In the genomic region with DNA sequence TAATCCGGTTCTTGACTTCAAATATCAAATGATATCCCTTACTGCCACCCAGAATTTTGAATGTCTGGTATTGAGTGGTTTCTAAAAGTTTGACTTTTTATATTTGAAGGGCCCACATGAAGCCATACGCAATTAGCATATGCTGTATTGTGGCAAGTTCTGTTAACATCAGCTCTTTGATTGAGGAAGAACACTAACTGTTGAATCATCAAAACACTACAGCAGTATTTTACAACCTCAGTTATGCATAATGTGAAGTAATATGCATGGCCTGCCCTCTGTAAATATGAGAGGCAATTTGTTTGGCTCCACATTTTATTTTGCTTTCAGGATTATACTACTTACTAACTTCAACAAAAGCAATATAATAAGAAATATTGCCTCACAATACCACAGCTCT, we compare ENCODE assay signal across 20 cellular contexts.
DNase-seq lines count a peak whose midpoint lies in the region; ATAC-seq, FAIRE-seq and TF ChIP-seq lines count a peak whose summit lies in the region.
"Had no signal": no experiment of that assay in that cellular context is flagged by ENCODE, and none has a peak within 500 bp of the region (broad histone marks: within the 10 kb centered on the region; RNA-seq: fewer than 3 reads in every experiment).

No MANE protein-coding gene starts in this region.

- H3K27me3 Mint-ChIP-seq in astrocyte (ENCODE audit: low read depth, unreplicated experiment), result no peaks in the 10 kb centered on the region
- no peaks in the 10 kb centered on the region for H3K27me3 Mint-ChIP-seq in stimulated activated naive CD8-positive, alpha-beta T cell treated with anti-CD3 and anti-CD28 coated beads, Interleukin-15, amount 100 ng/mL, for 72 hours
- H3K27me3 Mint-ChIP-seq: CD4-positive, alpha-beta memory T cell had no signal

- peak; percentile 59 for FAIRE-seq in astrocyte (lab: Jason Lieb, UNC)
- FAIRE-seq: GM12892, GM18507, HepG2 had no signal

- H3K4me3 ChIP-seq in astrocyte (ENCODE audit: insufficient read depth, low read depth, low read length), result no peak overlapping the region
- no peak overlapping the region for H3K4me3 ChIP-seq in psoas muscle
- H3K4me3 ChIP-seq: BLaER1 had no signal

- H3K27ac ChIP-seq in astrocyte (ENCODE audit: low read depth, low read length) (no peak overlapping the region), foreskin keratinocyte (no peak overlapping the region), psoas muscle (no peak overlapping the region)
- H3K27ac ChIP-seq: BLaER1 had no signal

- no peak overlapping the region for H3K4me3 Mint-ChIP-seq in astrocyte (ENCODE audit: unreplicated experiment)
- H3K4me3 Mint-ChIP-seq in stimulated activated naive CD8-positive, alpha-beta T cell treated with anti-CD3 and anti-CD28 coated beads, Interleukin-15, amount 100 ng/mL, for 72 hours, result no peak overlapping the region
- H3K4me3 Mint-ChIP-seq: CD14-positive monocyte; CD4-positive, alpha-beta memory T cell had no signal

- H4K20me1 ChIP-seq in astrocyte (ENCODE audit: insufficient read depth, low read length), result no peaks in the 10 kb centered on the region

- no peaks in the 10 kb centered on the region for H3K4me1 Mint-ChIP-seq in astrocyte (ENCODE audit: low read depth, unreplicated experiment)
- no peaks in the 10 kb centered on the region for H3K4me1 Mint-ChIP-seq in stimulated activated naive CD8-positive, alpha-beta T cell treated with anti-CD3 and anti-CD28 coated beads, Interleukin-15, amount 100 ng/mL, for 72 hours
- H3K4me1 Mint-ChIP-seq: CD14-positive monocyte; CD4-positive, alpha-beta memory T cell had no signal

- intact Hi-C loops in psoas muscle (cut with DNase I), result no loop called here

- no peak overlapping the region for H2AFZ ChIP-seq in astrocyte (ENCODE audit: low read depth, low read length)

- H3K79me2 ChIP-seq in astrocyte (ENCODE audit: insufficient read depth, low read length), result no peaks in the 10 kb centered on the region

- no peak overlapping the region for H3K27ac Mint-ChIP-seq in astrocyte (ENCODE audit: unreplicated experiment)
- no peak overlapping the region for H3K27ac Mint-ChIP-seq in stimulated activated naive CD8-positive, alpha-beta T cell treated with anti-CD3 and anti-CD28 coated beads, Interleukin-15, amount 100 ng/mL, for 72 hours
- H3K27ac Mint-ChIP-seq: CD14-positive monocyte; CD4-positive, alpha-beta memory T cell had no signal

- no peaks in the 10 kb centered on the region for H3K9me3 Mint-ChIP-seq in astrocyte (ENCODE audit: unreplicated experiment)
- peaks cover 0 to 5% of the 10 kb centered on the region in 2 donors for H3K9me3 Mint-ChIP-seq in stimulated activated naive CD8-positive, alpha-beta T cell treated with anti-CD3 and anti-CD28 coated beads, Interleukin-15, amount 100 ng/mL, for 72 hours

- H3K36me3 ChIP-seq in astrocyte (ENCODE audit: insufficient read depth, low read length) (no peaks in the 10 kb centered on the region), psoas muscle (ENCODE audit: insufficient read depth in 1 of 2, low read depth in 1 of 2) (no peaks in the 10 kb centered on the region)
- H3K36me3 ChIP-seq: BLaER1 had no signal

- H3K4me1 ChIP-seq in astrocyte (ENCODE audit: insufficient read depth, low read length) (no peaks in the 10 kb centered on the region), foreskin keratinocyte (peaks cover 7% of the 10 kb centered on the region), psoas muscle (no peaks in the 10 kb centered on the region)

- TF ChIP-seq CTCF in astrocyte (IDR thresholded peaks at IDR 0.05; ENCODE audit: insufficient read depth, low read depth, low read length) (no peak), foreskin keratinocyte (conservative IDR thresholded peaks at IDR 0.05) (no peak), psoas muscle (IDR thresholded peaks at IDR 0.05) (no peak)

- WGBS in psoas muscle, 3 donors, result 69 to 96% (median 85%) methylated on average over 2 of the region's 2 CpGs

- DNase-seq in HCEC 1CT, result peak; percentile 38
- DNase-seq in LHCN-M2 (ENCODE audit: low read depth), result peak; percentile 4
- no peak for DNase-seq in astrocyte (ENCODE audit: low read depth)
- DNase-seq in foreskin keratinocyte, result peak; percentile 16 to 32
- no peak for DNase-seq in GM19238 (ENCODE audit: insufficient read length, low spot score)
- no peak for DNase-seq in stimulated activated naive CD8-positive, alpha-beta T cell treated with anti-CD3 and anti-CD28 coated beads, Interleukin-15, amount 100 ng/mL, for 72 hours
- DNase-seq in SW 1271 (lab: John Stamatoyannopoulos, UW), result no peak
- no peak for DNase-seq in psoas muscle
- DNase-seq: 8988T; CD4-positive, alpha-beta memory T cell; DMS153; DMS79; GDM1; GOT3; H7 had no signal

- H3K9me3 ChIP-seq in astrocyte (ENCODE audit: insufficient read depth, low read depth, low read length) (no peaks in the 10 kb centered on the region), psoas muscle (no peaks in the 10 kb centered on the region)
- H3K9me3 ChIP-seq: BLaER1 had no signal

- no peaks in the 10 kb centered on the region for H3K36me3 Mint-ChIP-seq in astrocyte (ENCODE audit: low read depth, unreplicated experiment)
- H3K36me3 Mint-ChIP-seq: CD14-positive monocyte; CD4-positive, alpha-beta memory T cell had no signal

- H3K9ac ChIP-seq in astrocyte (ENCODE audit: low read length), result no peak overlapping the region
- H3K9ac ChIP-seq: BLaER1 had no signal

- H3K27me3 ChIP-seq in astrocyte (ENCODE audit: insufficient read depth, low read length), result no peaks in the 10 kb centered on the region
- H3K27me3 ChIP-seq in foreskin keratinocyte, result no peaks in the 10 kb centered on the region
- H3K27me3 ChIP-seq in psoas muscle (ENCODE audit: insufficient read depth in 3 of 3, low read length in 2 of 3), result no peaks in the 10 kb centered on the region

- ATAC-seq in foreskin keratinocyte, result peak; percentile 73
- no peak for ATAC-seq in stimulated activated naive CD8-positive, alpha-beta T cell treated with anti-CD3 and anti-CD28 coated beads, Interleukin-15, amount 100 ng/mL, for 72 hours
- ATAC-seq in psoas muscle, result no peak
- ATAC-seq: HepG2 had no signal

- H3K4me2 ChIP-seq in astrocyte (ENCODE audit: low read length), result no peak overlapping the region
- H3K4me2 ChIP-seq: BLaER1 had no signal

Comparison
In these comparisons a context has a peak if more than half of its experiments do, and no peak if none do; other contexts are left out.
1. DNase-seq: peak in HCEC 1CT (single experiment), LHCN-M2 (single experiment) and foreskin keratinocyte (2 of 2); none in astrocyte (single experiment), GM19238 (single experiment), stimulated activated naive CD8-positive, alpha-beta T cell treated with anti-CD3 and anti-CD28 coated beads, Interleukin-15, amount 100 ng/mL, for 72 hours (0 of 2), SW 1271 (0 of 2) and psoas muscle (0 of 2).